Comparison of ENCODE assay signal across 1 cellular context in the genomic region with DNA sequence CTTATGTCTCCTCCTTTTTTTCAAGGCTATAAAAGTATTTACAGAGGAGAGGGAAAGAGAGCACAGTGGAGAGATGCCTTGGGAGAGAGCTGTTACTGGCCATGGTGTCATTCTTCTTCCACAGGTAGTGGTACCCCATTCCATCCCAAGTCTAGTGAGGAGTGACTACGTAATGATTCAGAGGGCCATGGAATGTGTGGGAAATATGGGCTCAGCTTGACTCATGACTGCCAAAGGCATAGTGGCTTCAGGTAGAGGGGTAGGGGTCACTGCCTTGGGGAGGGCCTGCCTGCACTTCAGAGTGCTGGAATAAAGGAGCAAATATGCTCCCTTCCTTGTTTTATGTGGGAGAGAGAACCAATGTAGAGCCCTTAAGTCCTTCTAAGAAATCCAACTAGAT.
TF ChIP-seq lines count a peak whose summit lies in the region.

No MANE protein-coding gene starts in this region.

TF ChIP-seq in IMR-90, 13 proteins besides CTCF, POLR2A, EP300 and RAD21 (continued from another document):
- TF ChIP-seq MAZ (IDR thresholded peaks at IDR 0.05; ENCODE audit: borderline replicate concordance, low read depth, low read length) (no peak), RCOR1 (IDR thresholded peaks at IDR 0.05; ENCODE audit: insufficient replicate concordance, low read length) (no peak), BHLHE40 (IDR thresholded peaks at IDR 0.05; ENCODE audit: low read depth, low read length) (no peak), CEBPB (IDR thresholded peaks at IDR 0.05; ENCODE audit: low read depth, low read length) (no peak), NFE2L2 (IDR thresholded peaks at IDR 0.05; ENCODE audit: low read depth, low read length) (no peak), MXI1 (IDR thresholded peaks at IDR 0.05; ENCODE audit: borderline replicate concordance, low read depth, low read length) (no peak), RFX5 (IDR thresholded peaks at IDR 0.05; ENCODE audit: low read depth, low read length) (no peak)
- TF ChIP-seq, protein P1, sequence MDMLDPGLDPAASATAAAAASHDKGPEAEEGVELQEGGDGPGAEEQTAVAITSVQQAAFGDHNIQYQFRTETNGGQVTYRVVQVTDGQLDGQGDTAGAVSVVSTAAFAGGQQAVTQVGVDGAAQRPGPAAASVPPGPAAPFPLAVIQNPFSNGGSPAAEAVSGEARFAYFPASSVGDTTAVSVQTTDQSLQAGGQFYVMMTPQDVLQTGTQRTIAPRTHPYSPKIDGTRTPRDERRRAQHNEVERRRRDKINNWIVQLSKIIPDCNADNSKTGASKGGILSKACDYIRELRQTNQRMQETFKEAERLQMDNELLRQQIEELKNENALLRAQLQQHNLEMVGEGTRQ (IDR thresholded peaks at IDR 0.05; ENCODE audit: low read depth, low read length), result no peak
